8 cellular contexts compared by ENCODE assay signal in the genomic region with DNA sequence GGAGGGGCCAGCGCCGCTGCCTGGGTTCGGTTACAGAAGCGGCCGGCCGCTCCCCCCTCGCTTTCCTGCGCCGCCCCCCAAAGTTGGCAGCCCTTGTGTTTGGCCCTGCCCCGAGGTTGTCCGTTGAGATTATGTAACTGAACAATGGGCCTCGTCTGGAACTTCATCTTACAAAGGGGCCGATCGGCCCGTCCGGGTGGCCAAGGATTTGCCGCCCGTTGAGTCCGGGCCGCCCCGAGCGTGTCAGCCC. TPM values are rescaled to one million over a fixed set of nuclear protein-coding genes. Genes with fewer than 3 reads are reported as not detected.
A peak's percentile ranks its signal among the peaks of the same experiment; 100 is the strongest.
DNase-seq lines count a peak whose midpoint lies in the region; ATAC-seq, FAIRE-seq and TF ChIP-seq lines count a peak whose summit lies in the region.

No MANE protein-coding gene starts in this region.

- TF ChIP-seq POLR2A in A549 (IDR thresholded peaks at IDR 0.05; ENCODE audit: low read length) = no peak
- TF ChIP-seq POLR2A in adrenal gland (IDR thresholded peaks at IDR 0.05) = no peak

- H3K4me2 ChIP-seq in A549 = peak overlapping the region; percentile 83

- H3K9me3 ChIP-seq in A549 (no peaks in the 10 kb centered on the region), adrenal gland (replicated peaks in 1 of 3) (no peaks in the 10 kb centered on the region)

- DNase-seq in A549 (ENCODE audit: low read depth in 1 of 2, low spot score in 1 of 2) (peak in 1 of 2 experiments; percentile 28), HL-60 (ENCODE audit: low read depth in 1 of 2, low spot score in 1 of 2) (peak in 1 of 2 experiments; percentile 11), adrenal gland (peak in 5 of 7 donors; percentile 22 to 40 (median 31)), immature natural killer cell (peak; percentile 19 to 28 (median 21))
- peak in 1 of 2 donors; percentile 27 for DNase-seq in stimulated activated naive CD8-positive, alpha-beta T cell treated with anti-CD3 and anti-CD28 coated beads, Interleukin-15, amount 100 ng/mL, for 72 hours

- H3K27ac ChIP-seq in A549 = peak overlapping the region; percentile 93 to 95
- H3K27ac ChIP-seq in HL-60 (replicated peaks) = peak overlapping the region; percentile 81
- H3K27ac ChIP-seq in adrenal gland = peak overlapping the region; percentile 45 to 94 (median 69)

- peaks cover 2 to 16% (median 4%) of the 10 kb centered on the region in 3 donors for H3K27me3 Mint-ChIP-seq in immature natural killer cell (ENCODE audit: low read depth in 3 of 3)
- H3K27me3 Mint-ChIP-seq in stimulated activated naive CD8-positive, alpha-beta T cell treated with anti-CD3 and anti-CD28 coated beads, Interleukin-15, amount 100 ng/mL, for 72 hours = peaks cover 33% of the 10 kb centered on the region

- WGBS in A549 (ENCODE audit: missing lambda C conversion rate) = 0% methylated on average over 10 of the region's 22 CpGs
- 0 to 1% methylated on average over 22 of the region's 22 CpGs; no CpG with 5 or more reads in 2 of the 4 donors for WGBS in adrenal gland, 4 donors

- no peak for ATAC-seq in A549
- no peak for ATAC-seq in stimulated activated naive CD8-positive, alpha-beta T cell treated with anti-CD3 and anti-CD28 coated beads, Interleukin-15, amount 100 ng/mL, for 72 hours
- no peak for ATAC-seq in HG03571 (IDR thresholded peaks at IDR 0.05; ENCODE audit: unreplicated experiment)
- no peak for ATAC-seq in HG03108 (IDR thresholded peaks at IDR 0.05; ENCODE audit: unreplicated experiment)
- ATAC-seq in HG03521 (IDR thresholded peaks at IDR 0.05; ENCODE audit: unreplicated experiment) = no peak

- peaks cover 48 to 53% of the 10 kb centered on the region in 2 donors for H3K4me1 Mint-ChIP-seq in immature natural killer cell
- H3K4me1 Mint-ChIP-seq in stimulated activated naive CD8-positive, alpha-beta T cell treated with anti-CD3 and anti-CD28 coated beads, Interleukin-15, amount 100 ng/mL, for 72 hours = peaks cover 42% of the 10 kb centered on the region

- H3K27me3 ChIP-seq in HL-60 (ENCODE audit: insufficient read depth, poor library complexity, severe bottlenecking) (no peaks in the 10 kb centered on the region), adrenal gland (no peaks in the 10 kb centered on the region)

- no peak for TF ChIP-seq RAD21 in A549 (conservative IDR thresholded peaks at IDR 0.05 in 1 of 2, IDR thresholded peaks at IDR 0.05 in 1 of 2)

- H3K4me1 ChIP-seq in A549 = peaks cover 47% of the 10 kb centered on the region
- peaks cover 0 to 25% of the 10 kb centered on the region in 2 donors for H3K4me1 ChIP-seq in adrenal gland (replicated peaks in 1 of 2)

- TF ChIP-seq EP300 in A549 (IDR thresholded peaks at IDR 0.05) = no peak

- no peaks in the 10 kb centered on the region for H3K36me3 ChIP-seq in adrenal gland (replicated peaks in 1 of 2)

- TF ChIP-seq CTCF in A549 (IDR thresholded peaks at IDR 0.05) (no peak), HL-60 (IDR thresholded peaks at IDR 0.05; ENCODE audit: insufficient read depth, low read length) (no peak), adrenal gland (IDR thresholded peaks at IDR 0.05) (no peak)

- H3K27ac Mint-ChIP-seq in immature natural killer cell = peak overlapping the region; percentile 64 to 94 (median 88)
- H3K27ac Mint-ChIP-seq in stimulated activated naive CD8-positive, alpha-beta T cell treated with anti-CD3 and anti-CD28 coated beads, Interleukin-15, amount 100 ng/mL, for 72 hours = peak overlapping the region; percentile 93 to 95

- CTCF ChIA-PET in A549 (lab: Yijun Ruan, JAX) = interaction anchor here (1.0 kb wide), 1 partner anchor 14 kb away, joined by 5 read pairs; no protein-coding TSS in a partner anchor

- peaks cover 0 to 3% (median 0%) of the 10 kb centered on the region in 3 donors for H3K36me3 Mint-ChIP-seq in immature natural killer cell

- no peaks in the 10 kb centered on the region for H3K9me3 Mint-ChIP-seq in immature natural killer cell
- no peaks in the 10 kb centered on the region for H3K9me3 Mint-ChIP-seq in stimulated activated naive CD8-positive, alpha-beta T cell treated with anti-CD3 and anti-CD28 coated beads, Interleukin-15, amount 100 ng/mL, for 72 hours

- H3K4me3 ChIP-seq in A549 = peak overlapping the region; percentile 89
- peak overlapping the region; percentile 97 for H3K4me3 ChIP-seq in HL-60 (replicated peaks; ENCODE audit: insufficient read depth, low read length)
- H3K4me3 ChIP-seq in adrenal gland = peak overlapping the region in 3 of 4 donors; percentile 33 to 92 (median 50)

- no peak for FAIRE-seq in A549 (lab: Jason Lieb, UNC)

- POLR2A ChIA-PET in A549 (lab: Yijun Ruan, JAX) = interaction anchor here (2.4 to 3.7 kb wide), 2 partner anchors 39 to 114 kb away, joined by 33 to 46 read pairs; partner anchors contain the start of gene ZNF143

- H3K4me3 Mint-ChIP-seq in immature natural killer cell = peak overlapping the region; percentile 80 to 96 (median 89)
- H3K4me3 Mint-ChIP-seq in stimulated activated naive CD8-positive, alpha-beta T cell treated with anti-CD3 and anti-CD28 coated beads, Interleukin-15, amount 100 ng/mL, for 72 hours = peak overlapping the region; percentile 93 to 96

- intact Hi-C loops in adrenal gland (cut with DNase I) = loop anchor here in 1 of 2 donors (5.0 to 10.0 kb wide), 2 partner anchors 33 to 50 kb away; no protein-coding TSS in a partner anchor

TF ChIP-seq in A549, 52 proteins besides CTCF, POLR2A, EP300 and RAD21:
- TF ChIP-seq POLR2AphosphoS2 (conservative IDR thresholded peaks at IDR 0.05; ENCODE audit: low read length) (no peak), HOXA7 (CRISPR knock-in tag; IDR thresholded peaks at IDR 0.05) (no peak), TFCP2L1 (CRISPR knock-in tag; IDR thresholded peaks at IDR 0.05) (no peak), MAZ (IDR thresholded peaks at IDR 0.05; ENCODE audit: borderline replicate concordance, low read depth, low read length) (no peak), FOSB (CRISPR knock-in tag; IDR thresholded peaks at IDR 0.05) (no peak), HOXB13 (CRISPR knock-in tag; IDR thresholded peaks at IDR 0.05; ENCODE audit: low read depth) (no peak), RFX5 (IDR thresholded peaks at IDR 0.05) (no peak), CBX2 (IDR thresholded peaks at IDR 0.05; ENCODE audit: borderline replicate concordance, low read depth) (no peak), BHLHE40 (IDR thresholded peaks at IDR 0.05; ENCODE audit: low read depth, low read length) (no peak), RNF2 (IDR thresholded peaks at IDR 0.05; ENCODE audit: borderline replicate concordance, low read depth) (no peak), PHF8 (IDR thresholded peaks at IDR 0.05; ENCODE audit: borderline replicate concordance, low read depth) (no peak), MYC (IDR thresholded peaks at IDR 0.05; ENCODE audit: borderline replicate concordance, low read length) (no peak), FOSL2 (IDR thresholded peaks at IDR 0.05) (no peak), FOSL2 (CRISPR knock-in tag; IDR thresholded peaks at IDR 0.05) (no peak), CHD4 (IDR thresholded peaks at IDR 0.05; ENCODE audit: borderline replicate concordance) (no peak), GATA3 (IDR thresholded peaks at IDR 0.05; ENCODE audit: borderline replicate concordance) (no peak), NR3C1 (IDR thresholded peaks at IDR 0.05) (no peak)
- TF ChIP-seq, protein P1, sequence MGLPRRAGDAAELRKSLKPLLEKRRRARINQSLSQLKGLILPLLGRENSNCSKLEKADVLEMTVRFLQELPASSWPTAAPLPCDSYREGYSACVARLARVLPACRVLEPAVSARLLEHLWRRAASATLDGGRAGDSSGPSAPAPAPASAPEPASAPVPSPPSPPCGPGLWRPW (IDR thresholded peaks at IDR 0.05) = no peak
- TF ChIP-seq, protein P2, sequence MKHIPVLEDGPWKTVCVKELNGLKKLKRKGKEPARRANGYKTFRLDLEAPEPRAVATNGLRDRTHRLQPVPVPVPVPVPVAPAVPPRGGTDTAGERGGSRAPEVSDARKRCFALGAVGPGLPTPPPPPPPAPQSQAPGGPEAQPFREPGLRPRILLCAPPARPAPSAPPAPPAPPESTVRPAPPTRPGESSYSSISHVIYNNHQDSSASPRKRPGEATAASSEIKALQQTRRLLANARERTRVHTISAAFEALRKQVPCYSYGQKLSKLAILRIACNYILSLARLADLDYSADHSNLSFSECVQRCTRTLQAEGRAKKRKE (CRISPR knock-in tag; IDR thresholded peaks at IDR 0.05; ENCODE audit: low read depth) = no peak

RNA-seq across cellular contexts. Expression of gene WEE1, which starts 1.0 kb away (rescaled TPM):
- polyA plus RNA-seq in A549 (2011; rRNA removed) (32.8 and 41.3 TPM in 2 replicates), A549 (2017; fragmentation: RNase III; extraction: RNeasy Plus Mini Kit Qiagen cat#74134 plus additional on column Dnase treatment) (18.6 to 19.5 TPM (median 18.6 TPM) in 3 replicates), adrenal gland (10 to 100 TPM in 1 of 3 donors, 1 to 10 TPM in 2; 4.7 to 10.3 (median 4.7) TPM), immature natural killer cell (10 to 100 TPM in 1 of 3 donors, 1 to 10 TPM in 2; 7.7 to 11.4 (median 9.9) TPM)
- 13.2 and 15.5 TPM in 2 replicates for polyA plus RNA-seq in A549 (2012; cell fraction: cytosol; rRNA removed)
- 24.6 and 34.6 TPM in 2 replicates for polyA plus RNA-seq in A549 (2012; cell fraction: nucleus; rRNA removed)
- 20.2 and 32.0 TPM in 2 replicates for polyA minus RNA-seq in A549 (2011; rRNA and poly(A)+ RNA removed)
- 10 to 100 TPM in 4 of 8 donors, 1 to 10 TPM in 4; 3.3 to 11.3 (median 9.0) TPM for total RNA-seq in adrenal gland
